In genomic region chr7:6167004-6167551, GRCh38 we compare ENCODE assay signal across 16 cellular contexts.
DNase-seq lines count a peak whose midpoint lies in the region; ATAC-seq and TF ChIP-seq lines count a peak whose summit lies in the region.
"Had no signal": no experiment of that assay in that cellular context is flagged by ENCODE, and none has a peak within 500 bp of the region (broad histone marks: within the 10 kb centered on the region; RNA-seq: fewer than 3 reads in every experiment).

No MANE protein-coding gene starts in this region.

- peak overlapping the region in 10 of 11 experiments; percentile 32 to 88 (median 74); a peak in 19 of 22 replicates for H3K27ac ChIP-seq in BLaER1 treated with 17β-estradiol and CSF1 and Interleukin-3, amounts not matched to agents 10 nM and 100 nM
- H3K27ac ChIP-seq in neural progenitor cell, result no peak overlapping the region
- no peak overlapping the region for H3K27ac ChIP-seq in vagina
- H3K27ac ChIP-seq: GM23248, SJCRH30 had no signal

- H3K9me3 Mint-ChIP-seq in neural progenitor cell, result no peaks in the 10 kb centered on the region

- no peak overlapping the region for H2AFZ ChIP-seq in neural progenitor cell (replicated peaks)
- H2AFZ ChIP-seq: GM23248 had no signal

- intact Hi-C loops in Right ventricle myocardium inferior (cut with DNase I), result loop anchor here (2.0 to 5.0 kb wide), 2 partner anchors 55 to 104 kb away; no protein-coding TSS in a partner anchor
- intact Hi-C loops in vagina (cut with DNase I), result no loop called here

- peaks cover 32% of the 10 kb centered on the region for H3K4me1 Mint-ChIP-seq in neural progenitor cell

- H3K27me3 ChIP-seq in BLaER1 treated with 17β-estradiol and CSF1 and Interleukin-3, amounts not matched to agents 10 nM and 100 nM, result no peaks in the 10 kb centered on the region
- no peaks in the 10 kb centered on the region for H3K27me3 ChIP-seq in neural progenitor cell
- H3K27me3 ChIP-seq in vagina, result no peaks in the 10 kb centered on the region
- H3K27me3 ChIP-seq: adrenal gland, SJCRH30 had no signal

- H3K27ac Mint-ChIP-seq in neural progenitor cell, result peak overlapping the region; percentile 87

- no peaks in the 10 kb centered on the region for H3K79me2 ChIP-seq in neural progenitor cell (ENCODE audit: low read depth)

- H3K4me3 ChIP-seq in BLaER1 treated with 17β-estradiol and CSF1 and Interleukin-3, amounts not matched to agents 10 nM and 100 nM, result peak overlapping the region in 6 of 10 experiments; percentile 11 to 51 (median 36); a peak in 8 of 20 replicates
- no peak overlapping the region for H3K4me3 ChIP-seq in neural progenitor cell
- H3K4me3 ChIP-seq in vagina, result no peak overlapping the region
- H3K4me3 ChIP-seq: adrenal gland, GM23248, SJCRH30 had no signal

- H3K36me3 Mint-ChIP-seq in neural progenitor cell, result peaks cover 9% of the 10 kb centered on the region

- no peak for TF ChIP-seq CTCF in neural progenitor cell (IDR thresholded peaks at IDR 0.05)
- no peak for TF ChIP-seq CTCF in vagina (IDR thresholded peaks at IDR 0.05)

- H3K4me2 ChIP-seq in BLaER1 treated with 17β-estradiol and CSF1 and Interleukin-3, amounts not matched to agents 10 nM and 100 nM, result peak overlapping the region; percentile 85 to 98 (median 91)
- no peak overlapping the region for H3K4me2 ChIP-seq in neural progenitor cell

- H4K20me1 ChIP-seq in BLaER1 treated with 17β-estradiol and CSF1 and Interleukin-3, amounts not matched to agents 10 nM and 100 nM, result peaks cover 0 to 42% (median 11%) of the 10 kb centered on the region in 11 experiments; a peak in 14 of 22 replicates
- H4K20me1 ChIP-seq in neural progenitor cell (ENCODE audit: low read depth), result no peaks in the 10 kb centered on the region

- peaks cover 85 to 100% (median 100%) of the 10 kb centered on the region in 10 experiments for H3K4me1 ChIP-seq in BLaER1 treated with 17β-estradiol and CSF1 and Interleukin-3, amounts not matched to agents 10 nM and 100 nM
- H3K4me1 ChIP-seq in neural progenitor cell (peaks cover 8% of the 10 kb centered on the region), vagina (no peaks in the 10 kb centered on the region)
- H3K4me1 ChIP-seq: SJCRH30 had no signal

- peak overlapping the region; percentile 36 to 81 (median 65); a peak in 19 of 22 replicates for H3K9ac ChIP-seq in BLaER1 treated with 17β-estradiol and CSF1 and Interleukin-3, amounts not matched to agents 10 nM and 100 nM
- H3K9ac ChIP-seq in neural progenitor cell, result no peak overlapping the region
- H3K9ac ChIP-seq: GM23248 had no signal

- no peaks in the 10 kb centered on the region for H3K9me3 ChIP-seq in BLaER1 treated with 17β-estradiol and CSF1 and Interleukin-3, amounts not matched to agents 10 nM and 100 nM (replicated peaks in 1 of 11)
- H3K9me3 ChIP-seq in neural progenitor cell (ENCODE audit: low read depth) (no peaks in the 10 kb centered on the region), vagina (no peaks in the 10 kb centered on the region)
- H3K9me3 ChIP-seq: adrenal gland, SJCRH30 had no signal

- peaks cover 2% of the 10 kb centered on the region for H3K27me3 Mint-ChIP-seq in neural progenitor cell (ENCODE audit: insufficient read depth, low read depth)

- peak; percentile 67 for ATAC-seq in Right ventricle myocardium inferior
- ATAC-seq in left lobe of liver, result no peak

- peaks cover 14 to 50% (median 35%) of the 10 kb centered on the region in 11 experiments; a peak in 21 of 22 replicates for H3K36me3 ChIP-seq in BLaER1 treated with 17β-estradiol and CSF1 and Interleukin-3, amounts not matched to agents 10 nM and 100 nM
- H3K36me3 ChIP-seq in neural progenitor cell (no peaks in the 10 kb centered on the region), vagina (peaks cover 0 to 34% of the 10 kb centered on the region in 2 donors)

- no peak overlapping the region for H3K4me3 Mint-ChIP-seq in neural progenitor cell

- H3F3A ChIP-seq in neural progenitor cell (ENCODE audit: low read depth), result no peaks in the 10 kb centered on the region

- TF ChIP-seq POLR2A in vagina (IDR thresholded peaks at IDR 0.05), result no peak

- DNase-seq in NCI-H187 treated with DMSO at 0.1 percent for 48 hours (lab: John Stamatoyannopoulos, UW) (peak; percentile 6), Right ventricle myocardium inferior (ENCODE audit: missing footprints) (no peak), neural progenitor cell (ENCODE audit: low spot score) (no peak), left lobe of liver (ENCODE audit: low spot score) (no peak), EL (no peak), DMS153 treated with DMSO at 0.1 percent for 48 hours (lab: John Stamatoyannopoulos, UW; ENCODE audit: unreplicated experiment) (no peak), vagina (ENCODE audit: extremely low spot score in 2 of 2) (no peak)
- DNase-seq: activated T-cell treated with anti-CD3 and anti-CD28 coated beads, Interleukin-2, amount 50 U/mL, for 48 hours; adrenal gland; cortex of kidney; DMS 273 treated with DMSO at 0.1 percent for 48 hours; erythroblast; GM23248; MV-4-11 had no signal

Comparison
In these comparisons a context has a peak if more than half of its experiments do, and no peak if none do; other contexts are left out.
1. H3K27ac ChIP-seq: peak in BLaER1 treated with 17β-estradiol and CSF1 and Interleukin-3, amounts not matched to agents 10 nM and 100 nM (10 of 11); none in neural progenitor cell (single experiment) and vagina (single experiment).
2. H3K4me3 ChIP-seq: peak in BLaER1 treated with 17β-estradiol and CSF1 and Interleukin-3, amounts not matched to agents 10 nM and 100 nM (6 of 10); none in neural progenitor cell (single experiment) and vagina (0 of 2).